ENCODE assay signal across 1 cellular context in genomic region chr14:60656755-60657608, GRCh38.
TF ChIP-seq lines count a peak whose summit lies in the region.

No MANE protein-coding gene starts in this region.

TF ChIP-seq in H1, 55 proteins besides CTCF, POLR2A, EP300 and RAD21:
- no peak for TF ChIP-seq CHD7 (IDR thresholded peaks at IDR 0.05; ENCODE audit: insufficient replicate concordance, low read length)
- peak; percentile 74 for TF ChIP-seq RBBP5 (IDR thresholded peaks at IDR 0.05; ENCODE audit: borderline replicate concordance, low read depth, low read length)
- TF ChIP-seq TCF12 (IDR thresholded peaks at IDR 0.05; ENCODE audit: low read depth, low read length): no peak
- peak; percentile 81 for TF ChIP-seq EZH2 (IDR thresholded peaks at IDR 0.05; ENCODE audit: low read depth, low read length, severe bottlenecking)
- peak; percentile 67 for TF ChIP-seq CTBP2 (IDR thresholded peaks at IDR 0.05; ENCODE audit: borderline replicate concordance, insufficient read depth, insufficient read length, low read length)
- TF ChIP-seq YY1 (IDR thresholded peaks at IDR 0.05; ENCODE audit: low read depth, low read length): 0 out of 2 replicates have a peak, but pooled peaks have one; percentile 17
- peak; percentile 26; the same call in 1 of the 2 replicates for TF ChIP-seq TBP (IDR thresholded peaks at IDR 0.05; ENCODE audit: low read depth, low read length)
- peak; percentile 54; the same call in 1 of the 2 replicates for TF ChIP-seq KDM1A (IDR thresholded peaks at IDR 0.05; ENCODE audit: borderline replicate concordance, low read length)
- TF ChIP-seq SIN3A (conservative IDR thresholded peaks at IDR 0.05 in 1 of 2, IDR thresholded peaks at IDR 0.05 in 1 of 2; ENCODE audit: low read depth in 1 of 2, low read length in 2 of 2): 0 out of 4 replicates have a peak, but pooled peaks of 1 of the 2 experiments have one; percentile 14
- peak; percentile 49 for TF ChIP-seq TAF7 (optimal IDR thresholded peaks at IDR 0.05; ENCODE audit: borderline replicate concordance, low read depth, low read length)
- TF ChIP-seq KDM4A (IDR thresholded peaks at IDR 0.05; ENCODE audit: low read depth, low read length, severe bottlenecking): peak; percentile 68
- peak; percentile 81 for TF ChIP-seq ASH2L (IDR thresholded peaks at IDR 0.05; ENCODE audit: low read length)
- TF ChIP-seq CBX5 (IDR thresholded peaks at IDR 0.05; ENCODE audit: low read depth, low read length): no peak
- TF ChIP-seq SUZ12 (IDR thresholded peaks at IDR 0.05; ENCODE audit: low read length): peak; percentile 71
